Comparison of ENCODE assay signal across 10 cellular contexts in genomic region chr3:126954141-126954845, GRCh38. TPM values are rescaled to one million over a fixed set of nuclear protein-coding genes. Genes with fewer than 3 reads are reported as not detected.
DNase-seq lines count a peak whose midpoint lies in the region; ATAC-seq, FAIRE-seq and TF ChIP-seq lines count a peak whose summit lies in the region.
"Had no signal": no experiment of that assay in that cellular context is flagged by ENCODE, and none has a peak within 500 bp of the region (broad histone marks: within the 10 kb centered on the region; RNA-seq: fewer than 3 reads in every experiment).

No MANE protein-coding gene starts in this region.

- no peak for TF ChIP-seq CTCF in activated B cell treated with CpG ODN at 0.5 μM for 24 hours (IDR thresholded peaks at IDR 0.05)

- H3K27me3 Mint-ChIP-seq in activated B cell treated with CpG ODN at 0.5 μM for 24 hours: no peaks in the 10 kb centered on the region

- POLR2A ChIA-PET in activated B cell treated with CpG ODN at 0.5 μM for 24 hours (lab: Charles Lee): interaction anchor here (0.7 to 4.7 kb wide), 7 partner anchors 10 to 43 kb away, joined by 3 to 52 read pairs (median 4); partner anchors contain the start of gene PLXNA1

- CTCF ChIA-PET in activated B cell treated with CpG ODN at 0.5 μM for 24 hours (lab: Charles Lee): interaction anchor here (0.6 to 2.6 kb wide), 7 partner anchors 15 to 202 kb away, joined by 3 to 15 read pairs (median 4); partner anchors contain the start of gene PLXNA1

- ATAC-seq in GM19035 (IDR thresholded peaks at IDR 0.05; ENCODE audit: unreplicated experiment): peak; percentile 58
- peak; percentile 55 for ATAC-seq in HG03025 (IDR thresholded peaks at IDR 0.05; ENCODE audit: low FRiP score, unreplicated experiment)
- peak; percentile 80 for ATAC-seq in activated B cell treated with CpG ODN at 0.5 μM for 24 hours (ENCODE audit: low read depth)

- H3K36me3 Mint-ChIP-seq in activated B cell treated with CpG ODN at 0.5 μM for 24 hours (ENCODE audit: low read depth): no peaks in the 10 kb centered on the region

- DNase-seq in Caki2 (ENCODE audit: low read depth): peak; percentile 60
- no peak for DNase-seq in activated B cell treated with CpG ODN at 0.5 μM for 24 hours
- no peak for DNase-seq in NCI-H128 (lab: John Stamatoyannopoulos, UW; ENCODE audit: unreplicated experiment)
- DNase-seq in hypothalamus (lab: John Stamatoyannopoulos, UW): no peak
- DNase-seq in urothelium cell line (ENCODE audit: low spot score): no peak
- DNase-seq in central memory CD4-positive, alpha-beta T cell: no peak
- DNase-seq: SHP77 had no signal

- peaks cover 40% of the 10 kb centered on the region for H3K4me1 Mint-ChIP-seq in activated B cell treated with CpG ODN at 0.5 μM for 24 hours

- intact Hi-C loops in activated B cell treated with CpG ODN at 0.5 μM for 24 hours (cut with micrococcal nuclease): loop anchor here (1.0 to 10.0 kb wide), 2 partner anchors 43 to 99 kb away; no protein-coding TSS in a partner anchor

- in situ Hi-C loops in Caki2 (cut with HindIII; ENCODE audit: low pct_unique_long_range_greater_than_20kb, low sequenced_read_pairs): no loop called here

- FAIRE-seq in urothelium cell line (lab: Jason Lieb, UNC): no peak

- peak overlapping the region; percentile 72 for H3K4me3 Mint-ChIP-seq in activated B cell treated with CpG ODN at 0.5 μM for 24 hours
- H3K4me3 Mint-ChIP-seq: neural crest cell had no signal

- peak overlapping the region; percentile 94 for H3K27ac Mint-ChIP-seq in activated B cell treated with CpG ODN at 0.5 μM for 24 hours

- no peaks in the 10 kb centered on the region for H3K9me3 Mint-ChIP-seq in activated B cell treated with CpG ODN at 0.5 μM for 24 hours
- H3K9me3 Mint-ChIP-seq: neural crest cell had no signal

RNA-seq across cellular contexts. Expression of gene PLXNA1, which starts 28.6 kb away (rescaled TPM):
- 8.7 and 12.1 TPM in 2 replicates for total RNA-seq in Caki2 (2014; rRNA removed; shearing (Covaris generic); ENCODE audit: low replicate concordance)
- 47.2 and 55.2 TPM in 2 replicates for total RNA-seq in activated B cell treated with CpG ODN at 0.5 μM for 24 hours
